In the genomic region with DNA sequence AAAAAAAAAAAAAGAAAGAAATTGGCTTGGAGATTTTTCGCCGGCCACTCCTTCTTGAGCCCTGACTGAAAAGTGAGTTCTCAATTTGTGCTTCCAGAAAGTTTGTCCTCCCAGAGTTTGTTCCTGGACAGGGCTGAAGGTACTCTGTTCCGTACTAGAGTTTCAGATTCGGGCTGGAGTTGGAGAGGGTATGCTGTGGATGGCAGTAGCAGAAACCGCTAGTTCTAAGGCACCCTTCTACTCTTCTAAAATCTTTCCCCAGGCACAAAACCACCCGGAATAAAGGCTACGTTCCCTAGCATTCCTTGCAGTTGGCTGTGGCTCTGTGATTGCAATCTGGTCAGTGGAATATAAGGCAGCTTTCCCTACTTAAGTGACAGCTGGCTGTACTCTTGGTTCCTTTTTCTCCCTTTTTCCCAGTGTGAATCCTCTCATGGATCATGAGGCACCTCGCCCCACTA, we compare ENCODE assay signal across 8 cellular contexts. TPM values are rescaled to one million over a fixed set of nuclear protein-coding genes. Genes with fewer than 3 reads are reported as not detected.
DNase-seq lines count a peak whose midpoint lies in the region; ATAC-seq, FAIRE-seq and TF ChIP-seq lines count a peak whose summit lies in the region.

No MANE protein-coding gene starts in this region.

- POLR2A ChIA-PET in activated CD8-positive, alpha-beta T cell treated with anti-CD3 and anti-CD28 coated beads, Interleukin-2, amount 10 ng/mL, durations not matched to agents 7 days and 5 days (lab: Charles Lee) = no interaction called here

- H3K36me3 ChIP-seq in BE2C = peaks cover 6% of the 10 kb centered on the region
- H3K36me3 ChIP-seq in small intestine (ENCODE audit: control insufficient read depth in 2 of 2, insufficient read depth in 2 of 2, low read length in 2 of 2) = no peaks in the 10 kb centered on the region

- WGBS in right cardiac atrium = 40% methylated on average over 8 of the region's 8 CpGs
- WGBS in small intestine, 3 donors = 18 to 37% (median 36%) methylated on average over 8 of the region's 8 CpGs

- intact Hi-C loops in right cardiac atrium (cut with DNase I) = no loop called here

- H3K27ac ChIP-seq in HL-60 (replicated peaks) (peak overlapping the region; percentile 81), right cardiac atrium (ENCODE audit: low read length) (no peak overlapping the region), small intestine (ENCODE audit: low read depth in 1 of 2, low read length in 1 of 2) (no peak overlapping the region)

- H3K9me3 Mint-ChIP-seq in activated CD8-positive, alpha-beta T cell treated with anti-CD3 and anti-CD28 coated beads, Interleukin-2, amount 10 ng/mL, durations not matched to agents 7 days and 5 days (ENCODE audit: insufficient read depth) = no peaks in the 10 kb centered on the region

- no peak overlapping the region for H3K27ac Mint-ChIP-seq in activated CD8-positive, alpha-beta T cell treated with anti-CD3 and anti-CD28 coated beads, Interleukin-2, amount 10 ng/mL, durations not matched to agents 7 days and 5 days

- H3K4me3 Mint-ChIP-seq in activated CD8-positive, alpha-beta T cell treated with anti-CD3 and anti-CD28 coated beads, Interleukin-2, amount 10 ng/mL, durations not matched to agents 7 days and 5 days = peak overlapping the region; percentile 84

- H3K4me1 Mint-ChIP-seq in activated CD8-positive, alpha-beta T cell treated with anti-CD3 and anti-CD28 coated beads, Interleukin-2, amount 10 ng/mL, durations not matched to agents 7 days and 5 days (ENCODE audit: low read depth) = peaks cover 30% of the 10 kb centered on the region

- H3K4me3 ChIP-seq in BE2C (ENCODE audit: low read depth, low read length) = peak overlapping the region; percentile 71
- H3K4me3 ChIP-seq in HL-60 (replicated peaks; ENCODE audit: insufficient read depth, low read length) = peak overlapping the region; percentile 89
- H3K4me3 ChIP-seq in right cardiac atrium (ENCODE audit: low read length) = peak overlapping the region; percentile 95
- peak overlapping the region in 1 of 2 donors; percentile 53 for H3K4me3 ChIP-seq in small intestine (ENCODE audit: low read depth in 1 of 2, low read length in 2 of 2)

- H3K9me3 ChIP-seq in BE2C (no peaks in the 10 kb centered on the region), right cardiac atrium (ENCODE audit: control insufficient read depth, low read length) (no peaks in the 10 kb centered on the region), small intestine (ENCODE audit: control insufficient read depth, low read depth) (no peaks in the 10 kb centered on the region)

- H3K4me1 ChIP-seq in BE2C (no peaks in the 10 kb centered on the region; the same call in 1 of the 2 replicates), right cardiac atrium (ENCODE audit: control insufficient read depth, insufficient read depth, low read length) (peaks cover 3% of the 10 kb centered on the region), small intestine (ENCODE audit: control insufficient read depth in 2 of 2, insufficient read depth in 1 of 2, low read depth in 1 of 2, low read length in 1 of 2) (peaks cover 0 to 3% of the 10 kb centered on the region in 2 donors)

- H3K36me3 Mint-ChIP-seq in activated CD8-positive, alpha-beta T cell treated with anti-CD3 and anti-CD28 coated beads, Interleukin-2, amount 10 ng/mL, durations not matched to agents 7 days and 5 days (ENCODE audit: low read depth) = peaks cover 11% of the 10 kb centered on the region

- H3K27me3 ChIP-seq in BE2C (no peaks in the 10 kb centered on the region), HL-60 (ENCODE audit: insufficient read depth, poor library complexity, severe bottlenecking) (no peaks in the 10 kb centered on the region), right cardiac atrium (ENCODE audit: control insufficient read depth, insufficient read depth) (no peaks in the 10 kb centered on the region), small intestine (ENCODE audit: control insufficient read depth in 2 of 2, insufficient read depth in 2 of 2, low read length in 2 of 2) (no peaks in the 10 kb centered on the region)

- H3K27me3 Mint-ChIP-seq in activated CD8-positive, alpha-beta T cell treated with anti-CD3 and anti-CD28 coated beads, Interleukin-2, amount 10 ng/mL, durations not matched to agents 7 days and 5 days (ENCODE audit: low read depth) = no peaks in the 10 kb centered on the region

- no peak for TF ChIP-seq CTCF in BE2C (IDR thresholded peaks at IDR 0.05; ENCODE audit: low read depth, low read length)
- no peak for TF ChIP-seq CTCF in HL-60 (IDR thresholded peaks at IDR 0.05; ENCODE audit: insufficient read depth, low read length)

- no peak for FAIRE-seq in small intestine (lab: Jason Lieb, UNC)

- CTCF ChIA-PET in activated CD8-positive, alpha-beta T cell treated with anti-CD3 and anti-CD28 coated beads, Interleukin-2, amount 10 ng/mL, durations not matched to agents 7 days and 5 days (lab: Charles Lee) = no interaction called here

- no peak for DNase-seq in BE2C
- no peak for DNase-seq in HL-60 (ENCODE audit: low read depth in 1 of 2, low spot score in 1 of 2)
- no peak for DNase-seq in activated CD8-positive, alpha-beta T cell treated with anti-CD3 and anti-CD28 coated beads, Interleukin-2, amount 10 ng/mL, durations not matched to agents 7 days and 5 days
- no peak for DNase-seq in right cardiac atrium
- peak; percentile 36 for DNase-seq in small intestine

- no peak for ATAC-seq in activated CD8-positive, alpha-beta T cell treated with anti-CD3 and anti-CD28 coated beads, Interleukin-2, amount 10 ng/mL, durations not matched to agents 7 days and 5 days
- ATAC-seq in right cardiac atrium = peak; percentile 41 to 50
- ATAC-seq in GM21515 (IDR thresholded peaks at IDR 0.05; ENCODE audit: unreplicated experiment) = no peak
- ATAC-seq in GM21723 (IDR thresholded peaks at IDR 0.05; ENCODE audit: unreplicated experiment) = no peak
- no peak for ATAC-seq in GM21529 (IDR thresholded peaks at IDR 0.05; ENCODE audit: unreplicated experiment)

RNA-seq across cellular contexts. Expression of gene HEATR6, which starts 0.7 kb away (rescaled TPM):
- 19.5 TPM for polyA plus RNA-seq in BE2C (2012; ENCODE audit: insufficient read depth, insufficient read length, low read depth)
- total RNA-seq in activated CD8-positive, alpha-beta T cell treated with anti-CD3 and anti-CD28 coated beads, Interleukin-2, amount 10 ng/mL, durations not matched to agents 7 days and 5 days = 10 to 100 TPM; 18.3 to 20.1 TPM
- total RNA-seq in right cardiac atrium = 10 to 100 TPM; 11.6 to 14.9 (median 13.5) TPM
- polyA plus RNA-seq in right cardiac atrium = 7.4 TPM
- polyA plus RNA-seq in small intestine = 1 to 10 TPM; 2.2 to 4.9 (median 2.4) TPM

Comparison
In these comparisons a context has a peak if more than half of its experiments do, and no peak if none do; other contexts are left out.
1. ATAC-seq: peak in right cardiac atrium (2 of 2); none in activated CD8-positive, alpha-beta T cell treated with anti-CD3 and anti-CD28 coated beads, Interleukin-2, amount 10 ng/mL, durations not matched to agents 7 days and 5 days (single experiment), GM21515 (single experiment), GM21723 (single experiment) and GM21529 (single experiment).